In genomic region chr19:29083863-29084262, GRCh38 we compare ENCODE assay signal across 25 cellular contexts.
"Had no signal": no experiment of that assay in that cellular context is flagged by ENCODE, and none has a peak within 500 bp of the region (broad histone marks: within the 10 kb centered on the region; RNA-seq: fewer than 3 reads in every experiment).

No MANE protein-coding gene starts in this region.

- H3K36me3 ChIP-seq: neutrophil, pancreas, right lobe of liver, sigmoid colon, stomach, thoracic aorta, thyroid gland, tibial nerve, upper lobe of left lung, vagina had no signal

- H3K27ac Mint-ChIP-seq: natural killer cell treated with Interleukin-12 subunit alpha and Interleukin-12 subunit beta and Interleukin-15 and Interleukin-18, amount 100 ng/mL, for 72 hours; progenitor cell of endocrine pancreas; stimulated activated effector memory CD8-positive, alpha-beta T cell treated with anti-CD3 and anti-CD28 coated beads, Interleukin-12 subunit alpha, Interleukin-12 subunit beta, amount 100 ng/mL, for 72 hours; stimulated activated naive B cell treated with anti-CD40 and anti-IgM and Interleukin-4, amounts not matched to agents 10 μg/mL and 1 μg/mL and 100 μg/mL, for 72 hours; stimulated activated naive CD8-positive, alpha-beta T cell treated with anti-CD3 and anti-CD28 coated beads, Interleukin-15, Interleukin-2, amounts not matched to agents 100 ng/mL and 50 ng/mL, for 24 hours had no signal

- H3K27me3 ChIP-seq: right lobe of liver, thyroid gland, tibial nerve, upper lobe of left lung, vagina had no signal

- H3K27ac ChIP-seq: neutrophil, pancreas, psoas muscle, right lobe of liver, sigmoid colon, stomach, thoracic aorta, thyroid gland, tibial nerve, upper lobe of left lung, vagina had no signal

- DNase-seq: naive thymus-derived CD8-positive, alpha-beta T cell; nucleus accumbens; pancreas; psoas muscle; right cardiac atrium; right lobe of liver; sigmoid colon; small intestine; stimulated activated CD4-positive, alpha-beta T cell treated with anti-CD3 and anti-CD28 coated beads, Interleukin-2, amount 100 ng/mL, for 48 hours; stimulated activated CD4-positive, alpha-beta T cell treated with anti-CD3 and anti-CD28 coated beads, Interleukin-4, amount 100 ng/mL, for 24 hours; stimulated activated naive B cell treated with anti-CD40 and anti-IgM and Interleukin-4, amounts not matched to agents 10 μg/mL and 1 μg/mL and 100 μg/mL, for 72 hours; stimulated activated naive CD4-positive, alpha-beta T cell treated with Interleukin-2 at 50 U/mL for 16 hours; stomach; thyroid gland; upper lobe of left lung had no signal

- H3K4me1 Mint-ChIP-seq: stimulated activated naive B cell treated with anti-CD40 and anti-IgM and Interleukin-4, amounts not matched to agents 10 μg/mL and 1 μg/mL and 100 μg/mL, for 72 hours had no signal

- H3K36me3 Mint-ChIP-seq: naive thymus-derived CD8-positive, alpha-beta T cell; natural killer cell treated with Interleukin-12 subunit alpha and Interleukin-12 subunit beta and Interleukin-15 and Interleukin-18, amount 100 ng/mL, for 72 hours; stimulated activated naive B cell treated with anti-CD40 and anti-IgM and Interleukin-4, amounts not matched to agents 10 μg/mL and 1 μg/mL and 100 μg/mL, for 72 hours had no signal

- H3K4me3 Mint-ChIP-seq: naive thymus-derived CD8-positive, alpha-beta T cell; natural killer cell treated with Interleukin-12 subunit alpha and Interleukin-12 subunit beta and Interleukin-15 and Interleukin-18, amount 100 ng/mL, for 72 hours; nephron progenitor cell; neural crest cell; stimulated activated effector memory CD8-positive, alpha-beta T cell treated with anti-CD3 and anti-CD28 coated beads, Interleukin-12 subunit alpha, Interleukin-12 subunit beta, amount 100 ng/mL, for 72 hours; stimulated activated naive B cell treated with anti-CD40 and anti-IgM and Interleukin-4, amounts not matched to agents 10 μg/mL and 1 μg/mL and 100 μg/mL, for 72 hours; stimulated activated naive CD8-positive, alpha-beta T cell treated with anti-CD3 and anti-CD28 coated beads, Interleukin-15, Interleukin-2, amounts not matched to agents 100 ng/mL and 50 ng/mL, for 24 hours had no signal

- H3K4me1 ChIP-seq: pancreas, psoas muscle, right lobe of liver, sigmoid colon, stomach, thyroid gland, tibial nerve, upper lobe of left lung, vagina had no signal

- H3K9me3 Mint-ChIP-seq: naive thymus-derived CD8-positive, alpha-beta T cell; natural killer cell treated with Interleukin-12 subunit alpha and Interleukin-12 subunit beta and Interleukin-15 and Interleukin-18, amount 100 ng/mL, for 72 hours; nephron progenitor cell; neural crest cell; stimulated activated naive CD8-positive, alpha-beta T cell treated with anti-CD3 and anti-CD28 coated beads, Interleukin-15, Interleukin-2, amounts not matched to agents 100 ng/mL and 50 ng/mL, for 24 hours had no signal

- H3K9me3 ChIP-seq: neutrophil, pancreas, psoas muscle, right lobe of liver, sigmoid colon, stomach, thoracic aorta, thyroid gland, tibial nerve, upper lobe of left lung, vagina had no signal

- H3K4me3 ChIP-seq: pancreas, psoas muscle, right lobe of liver, sigmoid colon, stomach, thoracic aorta, thyroid gland, tibial nerve, upper lobe of left lung, vagina had no signal

- ATAC-seq: naive thymus-derived CD8-positive, alpha-beta T cell; natural killer cell treated with Interleukin-12 subunit alpha and Interleukin-12 subunit beta and Interleukin-15 and Interleukin-18, amount 100 ng/mL, for 72 hours; pancreas; psoas muscle; right cardiac atrium; right lobe of liver; stimulated activated effector memory CD8-positive, alpha-beta T cell treated with anti-CD3 and anti-CD28 coated beads, Interleukin-12 subunit alpha, Interleukin-12 subunit beta, amount 100 ng/mL, for 72 hours; stimulated activated naive B cell treated with anti-CD40 and anti-IgM and Interleukin-4, amounts not matched to agents 10 μg/mL and 1 μg/mL and 100 μg/mL, for 72 hours had no signal
